7 cellular contexts compared by ENCODE assay signal in the genomic region with DNA sequence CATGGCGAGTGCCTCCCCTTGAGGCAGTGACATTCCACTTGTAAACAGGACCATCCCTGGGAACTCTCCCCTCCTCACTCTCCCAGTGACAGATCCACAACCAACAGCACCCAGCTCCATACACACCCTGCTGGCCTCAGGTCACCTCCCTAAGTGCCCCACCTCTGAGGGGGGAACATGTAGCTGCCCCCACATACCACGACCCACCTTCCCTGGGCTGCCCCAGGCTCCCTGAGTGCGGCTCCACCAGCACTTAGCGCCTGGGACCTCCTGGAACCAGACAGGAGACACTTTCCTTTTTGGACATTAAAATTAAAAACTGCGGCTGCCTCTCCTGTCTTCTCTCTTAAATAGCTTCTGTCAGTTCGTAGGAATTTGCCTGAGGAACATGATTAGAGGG.
"Had no signal": no experiment of that assay in that cellular context is flagged by ENCODE, and none has a peak within 500 bp of the region (broad histone marks: within the 10 kb centered on the region; RNA-seq: fewer than 3 reads in every experiment).

No MANE protein-coding gene starts in this region.

- H2AFZ ChIP-seq: GM23338 had no signal

- H3K4me1 ChIP-seq: HAP-1 had no signal

- H3K36me3 ChIP-seq: HAP-1 had no signal

- DNase-seq: H7, HFFc6, IMR-90 had no signal

- H3K9me3 ChIP-seq: HAP-1 had no signal

- H3K4me2 ChIP-seq: GM23338 had no signal

- H3K4me3 Mint-ChIP-seq: GM23338, HFFc6 had no signal

- ATAC-seq: GM23338, HCT116, K562 had no signal

- H3K4me3 ChIP-seq: GM23338, HAP-1, K562 had no signal

- H3K27ac Mint-ChIP-seq: GM23338, HFFc6 had no signal
